8 cellular contexts compared by ENCODE assay signal in genomic region chr3:194315088-194315964, GRCh38. TPM values are rescaled to one million over a fixed set of nuclear protein-coding genes. Genes with fewer than 3 reads are reported as not detected.
DNase-seq lines count a peak whose midpoint lies in the region; ATAC-seq, FAIRE-seq and TF ChIP-seq lines count a peak whose summit lies in the region.

No MANE protein-coding gene starts in this region.

- no peaks in the 10 kb centered on the region for H3K36me3 ChIP-seq in right atrium auricular region
- no peaks in the 10 kb centered on the region for H3K36me3 ChIP-seq in uterus

- intact Hi-C loops in uterus (cut with DNase I; ENCODE audit: low total_unique reads) = no loop called here

- FAIRE-seq in GM12891 (lab: Jason Lieb, UNC) = peak; percentile 92

- H3K4me1 ChIP-seq in right atrium auricular region = peaks cover 0 to 26% of the 10 kb centered on the region in 2 donors
- peaks cover 9 to 20% of the 10 kb centered on the region in 2 donors for H3K4me1 ChIP-seq in uterus

- ATAC-seq in HG02759 (IDR thresholded peaks at IDR 0.05; ENCODE audit: unreplicated experiment) = peak; percentile 90

- H3K9me3 ChIP-seq in right atrium auricular region (peaks cover 0 to 8% of the 10 kb centered on the region in 2 donors), uterus (no peaks in the 10 kb centered on the region)

- H3K27me3 ChIP-seq in right atrium auricular region (no peaks in the 10 kb centered on the region), uterus (no peaks in the 10 kb centered on the region)

- DNase-seq in GM12891 (ENCODE audit: insufficient read length, low spot score) (peak; percentile 91), NCI-H1105 treated with DMSO at 0.1 percent for 48 hours (lab: John Stamatoyannopoulos, UW) (peak; percentile 90), T-helper 1 cell (peak; percentile 54 to 89 (median 72)), amniotic stem cell (lab: John Stamatoyannopoulos, UW) (peak; percentile 63), right atrium auricular region (ENCODE audit: low spot score) (peak; percentile 94), putamen (ENCODE audit: low spot score) (peak; percentile 69), uterus (peak; percentile 91 to 96)

- H3K4me3 ChIP-seq in right atrium auricular region = peak overlapping the region; percentile 23 to 52
- H3K4me3 ChIP-seq in uterus = peak overlapping the region; percentile 15 to 23

- TF ChIP-seq POLR2A in GM12891 (IDR thresholded peaks at IDR 0.05; ENCODE audit: low read depth, low read length) (no peak), uterus (IDR thresholded peaks at IDR 0.05) (peak in 1 of 2 donors; percentile 43)

- TF ChIP-seq CTCF in right atrium auricular region (IDR thresholded peaks at IDR 0.05) (peak; percentile 95 to 99), uterus (IDR thresholded peaks at IDR 0.05) (peak; percentile 91 to 97 (median 96))

- H3K27ac ChIP-seq in right atrium auricular region (peak overlapping the region; percentile 27 to 36), uterus (peak overlapping the region; percentile 40 to 86)

TF ChIP-seq in GM12891, 5 proteins besides CTCF, POLR2A, EP300 and RAD21:
- TF ChIP-seq SPI1 (IDR thresholded peaks at IDR 0.05; ENCODE audit: low read depth, low read length) (no peak), POU2F2 (IDR thresholded peaks at IDR 0.05; ENCODE audit: low read depth, low read length) (0 out of 2 replicates have a peak, but pooled peaks have one; percentile 40)

RNA-seq across cellular contexts. Expression of gene CPN2, which starts 35.8 kb away (rescaled TPM):
- not detected for polyA plus RNA-seq in GM12891 (2012; ENCODE audit: low read depth, missing spikeins)
- total RNA-seq in right atrium auricular region (not detected), uterus (under 1 TPM in 1 of 4 donors, not detected in 3; 0.15 TPM)

RNA-seq across cellular contexts. Expression of gene LRRC15, which starts 54.2 kb away (rescaled TPM):
- not detected for polyA plus RNA-seq in GM12891 (2012; ENCODE audit: low read depth, missing spikeins)
- total RNA-seq in right atrium auricular region = under 1 TPM; 0.07 to 0.08 TPM
- total RNA-seq in uterus = under 1 TPM in 2 of 4 donors, not detected in 2; under 0.01 to 0.59 TPM

Comparison
In these comparisons a context has a peak if more than half of its experiments do, and no peak if none do; other contexts are left out.
1. Peak in every context shown above with its lines: DNase-seq, ATAC-seq, H3K4me3 ChIP-seq and H3K27ac ChIP-seq.